In genomic region chr4:95838192-95838591, GRCh38 we compare ENCODE assay signal across 20 cellular contexts. TPM values are rescaled to one million over a fixed set of nuclear protein-coding genes. Genes with fewer than 3 reads are reported as not detected.
DNase-seq lines count a peak whose midpoint lies in the region; ATAC-seq and TF ChIP-seq lines count a peak whose summit lies in the region.
"Had no signal": no experiment of that assay in that cellular context is flagged by ENCODE, and none has a peak within 500 bp of the region (broad histone marks: within the 10 kb centered on the region; RNA-seq: fewer than 3 reads in every experiment).

No MANE protein-coding gene starts in this region.

- no peaks in the 10 kb centered on the region for H3K36me3 Mint-ChIP-seq in WTC11

- no peaks in the 10 kb centered on the region; the same call in 1 of the 2 replicates for H3K9me3 Mint-ChIP-seq in WTC11

- H3K27me3 Mint-ChIP-seq in WTC11 (ENCODE audit: low read depth), result no peaks in the 10 kb centered on the region

- H3K4me3 ChIP-seq in H7 (ENCODE audit: insufficient read depth, low read depth, low read length), result no peak overlapping the region
- H3K4me3 ChIP-seq in left ventricle myocardium inferior, result no peak overlapping the region

- peak overlapping the region; percentile 47; the same call in 1 of the 2 replicates for H3K27ac Mint-ChIP-seq in WTC11

- intact Hi-C loops in left ventricle myocardium inferior (cut with micrococcal nuclease), result no loop called here
- intact Hi-C loops in posterior vena cava (cut with DNase I), result no loop called here

- no peaks in the 10 kb centered on the region for H3K4me1 ChIP-seq in left ventricle myocardium inferior

- peaks cover 44% of the 10 kb centered on the region for H3K4me1 Mint-ChIP-seq in WTC11

- H3K36me3 ChIP-seq in H7 (replicated peaks; ENCODE audit: control insufficient read depth, insufficient read depth, low read length) (no peaks in the 10 kb centered on the region), left ventricle myocardium inferior (no peaks in the 10 kb centered on the region)

- ATAC-seq in WTC11, result peak; percentile 91
- no peak for ATAC-seq in HG02759 (IDR thresholded peaks at IDR 0.05; ENCODE audit: unreplicated experiment)

- CTCF ChIA-PET in WTC11 (lab: Charles Lee), result no interaction called here

- H3K27ac ChIP-seq in left ventricle myocardium inferior (replicated peaks), result no peak overlapping the region

- POLR2A ChIA-PET in WTC11 (lab: Charles Lee), result no interaction called here

- no peaks in the 10 kb centered on the region for H3K27me3 ChIP-seq in H7 (ENCODE audit: control insufficient read depth, insufficient read depth, low read length)
- no peaks in the 10 kb centered on the region for H3K27me3 ChIP-seq in left ventricle myocardium inferior (ENCODE audit: low read depth)

- H3K9me3 ChIP-seq in left ventricle myocardium inferior (replicated peaks), result no peaks in the 10 kb centered on the region
- H3K9me3 ChIP-seq: SK-N-SH had no signal

- DNase-seq in H7 (peak; percentile 17), WTC11 (ENCODE audit: low spot score) (no peak), left ventricle myocardium inferior (peak; percentile 24), iPS-NIHi11 (ENCODE audit: low spot score) (peak; percentile 26), posterior vena cava (ENCODE audit: low spot score) (no peak), NCI-H2227 (lab: John Stamatoyannopoulos, UW; ENCODE audit: unreplicated experiment) (no peak), A172 (ENCODE audit: low spot score) (no peak)
- DNase-seq: C1 segment of cervical spinal cord, DMS79, IMR-90, NCI-H1436, NCI-H2029, NCI-H2171, NCI-H446, NCI-H526 treated with DMSO at 0.1 percent for 48 hours, SHP77 treated with DMSO at 0.1 percent for 48 hours, SK-N-SH had no signal

- no peak for TF ChIP-seq CTCF in WTC11 (IDR thresholded peaks at IDR 0.05)
- TF ChIP-seq CTCF in left ventricle myocardium inferior (IDR thresholded peaks at IDR 0.05; ENCODE audit: borderline replicate concordance), result no peak

- H3K4me3 Mint-ChIP-seq in WTC11, result 0 out of 2 replicates have a peak overlapping the region, but pooled peaks have one; percentile 6

TF ChIP-seq in WTC11, 78 proteins besides CTCF, POLR2A, EP300 and RAD21:
- TF ChIP-seq TEAD1 (CRISPR knock-in tag; IDR thresholded peaks at IDR 0.05) (peak; percentile 77; the same call in 1 of the 2 replicates), PRRX2 (CRISPR knock-in tag; IDR thresholded peaks at IDR 0.05) (no peak), SP1 (CRISPR knock-in tag; conservative IDR thresholded peaks at IDR 0.05) (peak; percentile 30; the same call in 1 of the 2 replicates), RORB (CRISPR knock-in tag; IDR thresholded peaks at IDR 0.05) (no peak), FOXK1 (CRISPR knock-in tag; IDR thresholded peaks at IDR 0.05) (0 out of 2 replicates have a peak, but pooled peaks have one; percentile 25)
- TF ChIP-seq, protein P1, sequence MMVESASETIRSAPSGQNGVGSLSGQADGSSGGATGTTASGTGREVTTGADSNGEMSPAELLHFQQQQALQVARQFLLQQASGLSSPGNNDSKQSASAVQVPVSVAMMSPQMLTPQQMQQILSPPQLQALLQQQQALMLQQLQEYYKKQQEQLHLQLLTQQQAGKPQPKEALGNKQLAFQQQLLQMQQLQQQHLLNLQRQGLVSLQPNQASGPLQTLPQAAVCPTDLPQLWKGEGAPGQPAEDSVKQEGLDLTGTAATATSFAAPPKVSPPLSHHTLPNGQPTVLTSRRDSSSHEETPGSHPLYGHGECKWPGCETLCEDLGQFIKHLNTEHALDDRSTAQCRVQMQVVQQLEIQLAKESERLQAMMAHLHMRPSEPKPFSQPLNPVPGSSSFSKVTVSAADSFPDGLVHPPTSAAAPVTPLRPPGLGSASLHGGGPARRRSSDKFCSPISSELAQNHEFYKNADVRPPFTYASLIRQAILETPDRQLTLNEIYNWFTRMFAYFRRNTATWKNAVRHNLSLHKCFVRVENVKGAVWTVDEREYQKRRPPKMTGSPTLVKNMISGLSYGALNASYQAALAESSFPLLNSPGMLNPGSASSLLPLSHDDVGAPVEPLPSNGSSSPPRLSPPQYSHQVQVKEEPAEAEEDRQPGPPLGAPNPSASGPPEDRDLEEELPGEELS (CRISPR knock-in tag; IDR thresholded peaks at IDR 0.05), result peak; percentile 17; the same call in 1 of the 2 replicates

RNA-seq across cellular contexts. Expression of gene PDHA2, which starts 1.7 kb away (rescaled TPM):
- not detected in 2 replicates for total RNA-seq in H7 (2014; rRNA removed; shearing (Covaris generic))
- total RNA-seq in WTC11 (2021), result not detected in 3 replicates
- total RNA-seq in left ventricle myocardium inferior, result not detected
- total RNA-seq in posterior vena cava, result not detected
- total RNA-seq in A172 (2014; rRNA removed; shearing (Covaris generic)), result not detected in 2 replicates
- total RNA-seq: HT-29, IMR-90, M059J had no signal

Comparison
In these comparisons a context has a peak if more than half of its experiments do, and no peak if none do; other contexts are left out.
1. DNase-seq: peak in H7 (single experiment), left ventricle myocardium inferior (single experiment) and iPS-NIHi11 (single experiment); none in WTC11 (single experiment), posterior vena cava (single experiment), NCI-H2227 (single experiment) and A172 (single experiment).